Comparison of ENCODE assay signal across 8 cellular contexts in the genomic region with DNA sequence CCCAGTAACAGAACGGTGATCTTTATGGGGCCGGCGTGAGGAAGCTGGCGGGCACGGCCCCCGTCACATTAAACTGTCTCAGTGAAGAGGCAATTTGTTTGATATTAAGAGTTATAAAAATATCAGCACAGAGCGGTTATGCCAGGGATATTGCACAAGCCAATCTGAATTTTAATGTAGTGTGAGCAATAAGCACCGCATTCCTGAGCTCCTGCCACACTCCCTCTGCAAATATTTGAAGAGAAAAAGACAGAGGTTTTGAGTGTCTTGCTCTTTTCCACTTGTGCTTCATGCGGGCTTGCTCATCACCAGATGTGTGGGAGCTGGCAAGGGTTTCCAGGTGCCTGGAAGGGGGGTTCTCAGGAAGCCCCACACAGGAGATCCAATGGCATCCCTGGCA. TPM values are rescaled to one million over a fixed set of nuclear protein-coding genes. Genes with fewer than 3 reads are reported as not detected.
DNase-seq lines count a peak whose midpoint lies in the region; TF ChIP-seq lines count a peak whose summit lies in the region.
"Not testable (repeated sequence)": the region's sequence is repeated elsewhere in the genome, so short reads cannot be mapped to it uniquely, and the experiment has no call there.

No MANE protein-coding gene starts in this region.

- H3K18ac ChIP-seq in mesenchymal stem cell (ENCODE audit: low read depth in 1 of 2, low read length in 2 of 2): not testable (repeated sequence)

- not testable (repeated sequence) for H3K27me3 ChIP-seq in MG63; adipocyte (replicated peaks; ENCODE audit: control insufficient read depth, insufficient read depth, low read length); mesenchymal stem cell (ENCODE audit: control insufficient read depth in 1 of 2, insufficient read depth in 1 of 2, low read length in 2 of 2)

- not testable (repeated sequence) for H3K9me3 ChIP-seq in MG63; adipocyte (ENCODE audit: control insufficient read depth, low read length); mesenchymal stem cell (ENCODE audit: control insufficient read depth, low read length)

- H3K4me1 ChIP-seq in adipocyte (ENCODE audit: control insufficient read depth, insufficient read depth, low read length) (peaks cover 44% of the 10 kb centered on the region), mesenchymal stem cell (ENCODE audit: control insufficient read depth, insufficient read depth, low read depth, low read length) (peaks cover 14% of the 10 kb centered on the region)

- H3K4ac ChIP-seq in mesenchymal stem cell (ENCODE audit: low read depth in 1 of 2, low read length in 2 of 2): not testable (repeated sequence)

- not testable (repeated sequence) for H3K79me1 ChIP-seq in mesenchymal stem cell (replicated peaks; ENCODE audit: low read length, poor library complexity, severe bottlenecking)

- not testable (repeated sequence) for TF ChIP-seq CTCF in foreskin fibroblast (IDR thresholded peaks at IDR 0.05; ENCODE audit: low read depth, low read length)

- H2BK15ac ChIP-seq in mesenchymal stem cell (ENCODE audit: low read depth, poor library complexity, severe bottlenecking): not testable (repeated sequence)

- DNase-seq in ACHN (peak; percentile 6), EL (peak; percentile 55), MG63 (peak; percentile 59), adipocyte (ENCODE audit: low read depth) (peak; percentile 67), dedifferentiated amniotic fluid mesenchymal stem cell (ENCODE audit: extremely low spot score) (peak; percentile 46), foreskin fibroblast (peak; percentile 58 to 75), stromal cell of bone marrow (ENCODE audit: low read depth) (peak; percentile 29)
- DNase-seq in mesenchymal stem cell: not testable (repeated sequence)

- H4K91ac ChIP-seq in mesenchymal stem cell (ENCODE audit: low read length): not testable (repeated sequence)

- not testable (repeated sequence) for H3K9ac ChIP-seq in adipocyte (ENCODE audit: low read length)
- H3K9ac ChIP-seq in mesenchymal stem cell (ENCODE audit: low read length): peak overlapping the region; percentile 77

- H2AK5ac ChIP-seq in mesenchymal stem cell (ENCODE audit: low read length, severe bottlenecking): peak overlapping the region; percentile 94

- H3K4me2 ChIP-seq in mesenchymal stem cell (ENCODE audit: low read length, poor library complexity, severe bottlenecking): not testable (repeated sequence)

- not testable (repeated sequence) for H2BK12ac ChIP-seq in mesenchymal stem cell (ENCODE audit: low read length in 2 of 2)

- peak overlapping the region; percentile 39 for H2BK5ac ChIP-seq in mesenchymal stem cell (ENCODE audit: low read depth, low read length, poor library complexity, severe bottlenecking)

- not testable (repeated sequence) for H2BK120ac ChIP-seq in mesenchymal stem cell (ENCODE audit: low read depth, low read length)

- not testable (repeated sequence) for H3K4me3 ChIP-seq in MG63; adipocyte (ENCODE audit: low read length); foreskin fibroblast (ENCODE audit: low read depth in 1 of 2, low read length in 2 of 2)
- H3K4me3 ChIP-seq in mesenchymal stem cell (ENCODE audit: insufficient read depth in 1 of 2, low read depth in 1 of 2, low read length in 2 of 2): peak overlapping the region in 1 of 2 experiments; percentile 11

- not testable (repeated sequence) for H3K36me3 ChIP-seq in MG63; adipocyte (ENCODE audit: control insufficient read depth, insufficient read depth, low read length, severe bottlenecking); mesenchymal stem cell (ENCODE audit: control insufficient read depth in 1 of 2, insufficient read depth in 2 of 2, low read depth in 1 of 2, low read length in 2 of 2)

- in situ Hi-C loops in ACHN (cut with HindIII; ENCODE audit: low pct_ligation_motif_present, low pct_unique_long_range_greater_than_20kb, low sequenced_read_pairs): not testable (repeated sequence)

- 96% methylated on average over 9 of the region's 9 CpGs for WGBS in mesenchymal stem cell

- H3K14ac ChIP-seq in mesenchymal stem cell (ENCODE audit: low read length in 2 of 2): not testable (repeated sequence)

- not testable (repeated sequence) for H3K23ac ChIP-seq in mesenchymal stem cell (ENCODE audit: low read length in 2 of 2)

- H3K27ac ChIP-seq in mesenchymal stem cell (ENCODE audit: low read length, poor library complexity, severe bottlenecking): peak overlapping the region; percentile 40

- not testable (repeated sequence) for H4K8ac ChIP-seq in mesenchymal stem cell (ENCODE audit: low read length)

- H2AFZ ChIP-seq in mesenchymal stem cell (ENCODE audit: low read depth, low read length): not testable (repeated sequence)

RNA-seq across cellular contexts. Expression of a gene that starts 50.3 kb away (rescaled TPM):
- total RNA-seq in MG63 (2014; rRNA removed; shearing (Covaris generic); ENCODE audit: low replicate concordance): 0.46 and 0.69 TPM in 2 replicates
- polyA plus RNA-seq in mesenchymal stem cell (2013, experiment 1 of 2): 0.03 TPM
- 0.10 TPM for polyA plus RNA-seq in mesenchymal stem cell (2013, experiment 2 of 2)
